14 cellular contexts compared by ENCODE assay signal in genomic region chr1:31470794-31471315, GRCh38.
"Had no signal": no experiment of that assay in that cellular context is flagged by ENCODE, and none has a peak within 500 bp of the region (broad histone marks: within the 10 kb centered on the region; RNA-seq: fewer than 3 reads in every experiment).

No MANE protein-coding gene starts in this region.

- ATAC-seq: natural killer cell treated with Interleukin-12 subunit alpha and Interleukin-12 subunit beta and Interleukin-15 and Interleukin-18, amount 100 ng/mL, for 72 hours; sciatic nerve had no signal

- H3K27ac ChIP-seq: prostate gland, upper lobe of left lung had no signal

- H3K4me3 Mint-ChIP-seq: activated CD4-positive, alpha-beta memory T cell treated with anti-CD3 and anti-CD28 coated beads for 36 hours; activated T-cell treated with anti-CD3 and anti-CD28 coated beads, Interleukin-2, amount 50 U/mL, for 72 hours; natural killer cell treated with Interleukin-12 subunit alpha and Interleukin-12 subunit beta and Interleukin-15 and Interleukin-18, amount 100 ng/mL, for 72 hours; T-helper 2 cell treated with Interferon-gamma antibody and Interleukin-4, amounts not matched to agents 5 μg/mL and 100 μg/mL, for 36 hours had no signal

- H3K36me3 Mint-ChIP-seq: activated CD4-positive, alpha-beta memory T cell treated with anti-CD3 and anti-CD28 coated beads for 36 hours had no signal

- H3K9me3 ChIP-seq: colonic mucosa, prostate gland had no signal

- H3K27ac Mint-ChIP-seq: activated CD4-positive, alpha-beta memory T cell treated with anti-CD3 and anti-CD28 coated beads for 36 hours; natural killer cell treated with Interleukin-12 subunit alpha and Interleukin-12 subunit beta and Interleukin-15 and Interleukin-18, amount 100 ng/mL, for 72 hours; T-helper 2 cell treated with Interferon-gamma antibody and Interleukin-4, amounts not matched to agents 5 μg/mL and 100 μg/mL, for 36 hours had no signal

- H3K9me3 Mint-ChIP-seq: natural killer cell treated with Interleukin-12 subunit alpha and Interleukin-12 subunit beta and Interleukin-15 and Interleukin-18, amount 100 ng/mL, for 72 hours had no signal

- DNase-seq: effector CD4-positive, alpha-beta T cell; hippocampal formation; occipital lobe; stimulated activated CD4-positive, alpha-beta T cell treated with anti-CD3 and anti-CD28 coated beads, Interleukin-2, amount 100 ng/mL, for 24 hours; stimulated activated naive CD4-positive, alpha-beta T cell treated with Interleukin-2 at 50 U/mL for 16 hours; SW 1271 had no signal

- H3K36me3 ChIP-seq: colonic mucosa, prostate gland, upper lobe of left lung had no signal

- H3K4me1 ChIP-seq: colonic mucosa, prostate gland, upper lobe of left lung had no signal

- H3K4me3 ChIP-seq: colonic mucosa, prostate gland, upper lobe of left lung had no signal

- H3K27me3 ChIP-seq: colonic mucosa, upper lobe of left lung had no signal
